ENCODE assay signal across 1 cellular context in genomic region chr4:98891533-98892337, GRCh38.
TF ChIP-seq lines count a peak whose summit lies in the region.

No MANE protein-coding gene starts in this region.

TF ChIP-seq in WTC11, 78 proteins besides CTCF, POLR2A, EP300 and RAD21 (continued from another document):
- no peak for TF ChIP-seq AR (CRISPR knock-in tag; IDR thresholded peaks at IDR 0.05)
- TF ChIP-seq ELF4 (CRISPR knock-in tag; IDR thresholded peaks at IDR 0.05; ENCODE audit: low read depth): no peak
- TF ChIP-seq NR1H2 (CRISPR knock-in tag; IDR thresholded peaks at IDR 0.05): no peak
- TF ChIP-seq ATF1 (CRISPR knock-in tag; IDR thresholded peaks at IDR 0.05): no peak
